Comparison of ENCODE assay signal across 2 cellular contexts in genomic region chr1:235942979-235943575, GRCh38.
TF ChIP-seq lines count a peak whose summit lies in the region.

No MANE protein-coding gene starts in this region.

TF ChIP-seq in SK-N-SH treated with all-trans-retinoic acid at 6 μM for 48 hours, 23 proteins besides CTCF, POLR2A, EP300 and RAD21 (continued from another document):
- no peak for TF ChIP-seq PATZ1 (CRISPR knock-in tag; IDR thresholded peaks at IDR 0.05; ENCODE audit: borderline replicate concordance)
- no peak for TF ChIP-seq CSRNP3 (CRISPR knock-in tag; IDR thresholded peaks at IDR 0.05)
- TF ChIP-seq ZNF565 (CRISPR knock-in tag; conservative IDR thresholded peaks at IDR 0.05; ENCODE audit: low read depth): no peak
- no peak for TF ChIP-seq ZNF8 (CRISPR knock-in tag; IDR thresholded peaks at IDR 0.05)
- TF ChIP-seq ISL1 (CRISPR knock-in tag; IDR thresholded peaks at IDR 0.05): no peak
- TF ChIP-seq ESRRG (CRISPR knock-in tag; IDR thresholded peaks at IDR 0.05): no peak
- no peak for TF ChIP-seq CREB5 (CRISPR knock-in tag; IDR thresholded peaks at IDR 0.05; ENCODE audit: low read depth)
- TF ChIP-seq OSR1 (CRISPR knock-in tag; IDR thresholded peaks at IDR 0.05): no peak
- no peak for TF ChIP-seq CSDC2 (CRISPR knock-in tag; IDR thresholded peaks at IDR 0.05)
- TF ChIP-seq BACH2 (CRISPR knock-in tag; IDR thresholded peaks at IDR 0.05; ENCODE audit: borderline replicate concordance): no peak
- no peak for TF ChIP-seq GLIS3 (CRISPR knock-in tag; IDR thresholded peaks at IDR 0.05)
- no peak for TF ChIP-seq POU6F1 (CRISPR knock-in tag; IDR thresholded peaks at IDR 0.05; ENCODE audit: borderline replicate concordance, low read depth)

TF ChIP-seq in SK-N-SH, 30 proteins besides CTCF, POLR2A, EP300 and RAD21 (continued from another document):
- TF ChIP-seq REST (IDR thresholded peaks at IDR 0.05; ENCODE audit: low read depth, low read length) (no peak), RFX5 (IDR thresholded peaks at IDR 0.05; ENCODE audit: low read length) (no peak), IRF3 (IDR thresholded peaks at IDR 0.05; ENCODE audit: low read depth, low read length) (no peak), MXI1 (IDR thresholded peaks at IDR 0.05; ENCODE audit: low read depth, low read length) (no peak), EZH2phosphoT487 (IDR thresholded peaks at IDR 0.05; ENCODE audit: borderline replicate concordance, low read depth) (no peak), JUND (IDR thresholded peaks at IDR 0.05) (no peak), GABPA (IDR thresholded peaks at IDR 0.05; ENCODE audit: low read depth) (no peak), GATA2 (CRISPR knock-in tag; IDR thresholded peaks at IDR 0.05) (no peak), MEF2A (IDR thresholded peaks at IDR 0.05; ENCODE audit: borderline replicate concordance, low read depth) (no peak), NFIC (IDR thresholded peaks at IDR 0.05; ENCODE audit: borderline replicate concordance) (no peak), PBX3 (IDR thresholded peaks at IDR 0.05) (no peak), NRF1 (IDR thresholded peaks at IDR 0.05; ENCODE audit: low read depth, low read length) (no peak)
